In the genomic region with DNA sequence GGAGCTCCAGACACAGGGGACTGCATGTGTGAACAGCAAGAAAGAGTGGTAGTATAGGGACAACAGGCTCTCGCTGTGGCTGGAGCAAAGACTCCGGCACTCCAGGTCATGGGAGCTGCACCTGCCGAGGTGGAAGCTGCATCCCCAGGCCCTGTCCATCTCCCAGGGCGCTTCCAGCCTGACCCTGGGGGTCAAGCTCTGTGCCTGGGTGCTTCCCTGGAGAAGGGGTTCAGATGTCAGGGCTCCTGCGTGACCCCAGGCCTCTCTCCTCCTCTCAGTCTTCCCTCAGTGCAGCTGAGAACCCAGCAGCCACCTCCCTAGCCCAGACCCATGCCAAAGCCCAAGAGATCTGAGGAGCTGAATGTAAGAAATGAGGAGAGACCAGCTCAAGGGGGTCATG, we compare ENCODE assay signal across 40 cellular contexts. TPM values are rescaled to one million over a fixed set of nuclear protein-coding genes. Genes with fewer than 3 reads are reported as not detected.
"Had no signal": no experiment of that assay in that cellular context is flagged by ENCODE, and none has a peak within 500 bp of the region (broad histone marks: within the 10 kb centered on the region; RNA-seq: fewer than 3 reads in every experiment).

No MANE protein-coding gene starts in this region.

- DNase-seq: activated CD4-positive, alpha-beta memory T cell treated with anti-CD3 and anti-CD28 coated beads, Interleukin-2, amount 10 ng/mL, durations not matched to agents 7 days and 5 days; activated CD4-positive, alpha-beta T cell treated with anti-CD3 and anti-CD28 coated beads for 1 hour; activated CD4-positive, alpha-beta T cell treated with anti-CD3 and anti-CD28 coated beads for 48 hours; activated CD4-positive, CD25-positive, alpha-beta regulatory T cell; activated effector memory CD4-positive, alpha-beta T cell treated with anti-CD3 and anti-CD28 coated beads, Interleukin-2, amount 50 U/mL, for 16 hours; activated naive CD4-positive, alpha-beta T cell; activated naive CD4-positive, alpha-beta T cell treated with anti-CD3 and anti-CD28 coated beads, Interleukin-2, amount 50 U/mL, for 16 hours; activated naive CD8-positive, alpha-beta T cell treated with anti-CD3 and anti-CD28 coated beads for 36 hours; activated T-cell treated with anti-CD3 and anti-CD28 coated beads, Interleukin-2, amount 50 U/mL, for 1 hour; activated T-cell treated with anti-CD3 and anti-CD28 coated beads, Interleukin-2, amount 50 U/mL, for 72 hours; amniotic stem cell; brain microvascular endothelial cell; MM.1S; MV-4-11; NCI-H1092; NCI-H1436 treated with DMSO at 0.1 percent for 48 hours; NCI-H1694 treated with DMSO at 0.1 percent for 48 hours; NCI-H2029; NCI-H345; NCI-H524 treated with DMSO at 0.1 percent for 48 hours; NCI-H748 treated with DMSO at 0.1 percent for 48 hours; NK-92 treated with Interleukin-12 subunit alpha and Interleukin-12 subunit beta, amount 100 ng/mL, for 24 hours; PC-3; Peyer's patch; RPMI8226; SHP77 treated with DMSO at 0.1 percent for 48 hours; SK-N-SH; SW 1271; T-helper 1 cell; T1000; WERI-Rb-1 had no signal

- H3K4me3 Mint-ChIP-seq: activated CD4-positive, alpha-beta memory T cell treated with anti-CD3 and anti-CD28 coated beads, Interleukin-2, amount 10 ng/mL, durations not matched to agents 7 days and 5 days; activated naive CD8-positive, alpha-beta T cell treated with anti-CD3 and anti-CD28 coated beads for 36 hours; activated T-cell treated with anti-CD3 and anti-CD28 coated beads, Interleukin-2, amount 50 U/mL, for 72 hours; activated T-helper 17 cell treated with anti-CD3 and anti-CD28 coated beads, Interleukin-2, amount 50 U/mL, for 72 hours; central memory CD8-positive, alpha-beta T cell had no signal

- H3K4me1 Mint-ChIP-seq: activated T-helper 17 cell treated with anti-CD3 and anti-CD28 coated beads, Interleukin-2, amount 50 U/mL, for 72 hours had no signal

- H3K27me3 ChIP-seq: brain microvascular endothelial cell, cardiac muscle cell, Peyer's patch, SJSA1 had no signal

- H3K36me3 ChIP-seq: brain microvascular endothelial cell, cardiac muscle cell, Peyer's patch, SJSA1, WERI-Rb-1 had no signal

- H3K27ac Mint-ChIP-seq: activated CD4-positive, alpha-beta memory T cell treated with anti-CD3 and anti-CD28 coated beads, Interleukin-2, amount 10 ng/mL, durations not matched to agents 7 days and 5 days; activated naive CD8-positive, alpha-beta T cell treated with anti-CD3 and anti-CD28 coated beads for 36 hours; activated T-cell treated with anti-CD3 and anti-CD28 coated beads, Interleukin-2, amount 50 U/mL, for 72 hours; activated T-helper 17 cell treated with anti-CD3 and anti-CD28 coated beads, Interleukin-2, amount 50 U/mL, for 72 hours had no signal

- H3K4me1 ChIP-seq: SJSA1 had no signal

- H3K27ac ChIP-seq: brain microvascular endothelial cell, cardiac muscle cell, KMS-11, SJSA1, WERI-Rb-1 had no signal

- H3K9me3 Mint-ChIP-seq: activated CD4-positive, alpha-beta memory T cell treated with anti-CD3 and anti-CD28 coated beads, Interleukin-2, amount 10 ng/mL, durations not matched to agents 7 days and 5 days; activated naive CD8-positive, alpha-beta T cell treated with anti-CD3 and anti-CD28 coated beads for 36 hours; activated T-cell treated with anti-CD3 and anti-CD28 coated beads, Interleukin-2, amount 50 U/mL, for 72 hours; activated T-helper 17 cell treated with anti-CD3 and anti-CD28 coated beads, Interleukin-2, amount 50 U/mL, for 72 hours; central memory CD8-positive, alpha-beta T cell had no signal

- H3K9me3 ChIP-seq: Peyer's patch, SJSA1, SK-N-SH had no signal

- H3K27me3 Mint-ChIP-seq: activated naive CD8-positive, alpha-beta T cell treated with anti-CD3 and anti-CD28 coated beads for 36 hours had no signal

- ATAC-seq: activated T-helper 17 cell treated with anti-CD3 and anti-CD28 coated beads, Interleukin-2, amount 50 U/mL, for 72 hours; PC-3 had no signal

- H3K4me3 ChIP-seq: cardiac muscle cell, SJSA1 had no signal

- H3K36me3 Mint-ChIP-seq: activated naive CD8-positive, alpha-beta T cell treated with anti-CD3 and anti-CD28 coated beads for 36 hours had no signal

RNA-seq across cellular contexts. Expression of gene TMPRSS4, which starts 3.4 kb away (rescaled TPM):
- total RNA-seq: activated CD8-positive, alpha-beta memory T cell treated with anti-CD3 and anti-CD28 coated beads for 36 hours; activated naive CD8-positive, alpha-beta T cell treated with anti-CD3 and anti-CD28 coated beads for 36 hours; cardiac muscle cell; LHCN-M2; NCI-H460; SJSA1; T-helper 2 cell treated with Interferon-gamma antibody and Interleukin-4, amounts not matched to agents 100 ng/mL and 5 ng/mL, for 36 hours had no signal

RNA-seq across cellular contexts. Expression of gene SMIM35, which starts 6.5 kb away (rescaled TPM):
- total RNA-seq: activated naive CD8-positive, alpha-beta T cell treated with anti-CD3 and anti-CD28 coated beads for 36 hours; activated T-helper 17 cell treated with anti-CD3 and anti-CD28 coated beads, Interleukin-2, amount 50 U/mL, for 72 hours; cardiac muscle cell; LHCN-M2; NCI-H460; PC-3; Peyer's patch; SJSA1 had no signal
